18 cellular contexts compared by ENCODE assay signal in the genomic region with DNA sequence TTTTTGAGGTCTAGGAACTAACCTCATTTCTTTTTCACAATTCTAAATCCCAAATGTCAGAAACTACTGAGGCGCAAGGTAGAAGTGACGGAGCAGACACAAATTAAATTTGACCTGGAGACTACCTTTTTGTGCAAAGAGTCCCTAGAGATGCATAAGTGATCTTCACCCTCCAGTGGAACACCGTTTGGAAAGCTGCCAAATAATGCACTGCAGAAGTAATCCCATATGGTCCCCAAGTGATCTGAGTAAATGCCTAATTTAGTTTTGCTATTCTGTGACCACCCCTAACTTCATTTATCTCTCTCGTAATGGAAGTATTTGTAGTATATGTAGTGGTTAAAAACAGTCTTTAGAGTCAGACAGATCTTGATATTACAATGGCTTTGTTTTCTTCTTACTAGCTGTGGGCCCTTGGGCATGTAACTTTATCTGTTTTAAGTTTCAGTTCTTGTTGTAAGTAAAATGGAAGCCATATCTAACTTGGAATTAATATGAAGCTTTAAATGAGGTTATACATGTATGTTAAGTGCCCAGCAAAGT.
DNase-seq lines count a peak whose midpoint lies in the region; ATAC-seq and TF ChIP-seq lines count a peak whose summit lies in the region.
"Had no signal": no experiment of that assay in that cellular context is flagged by ENCODE, and none has a peak within 500 bp of the region (broad histone marks: within the 10 kb centered on the region; RNA-seq: fewer than 3 reads in every experiment).

No MANE protein-coding gene starts in this region.

- H3K36me3 Mint-ChIP-seq in chondrocyte (ENCODE audit: low read depth) = peaks cover 3% of the 10 kb centered on the region

- H3K4me1 ChIP-seq in BLaER1 = peaks cover 74% of the 10 kb centered on the region

- H3K9ac ChIP-seq in BLaER1 = no peak overlapping the region

- no peak overlapping the region for H3K4me3 Mint-ChIP-seq in chondrocyte (ENCODE audit: unreplicated experiment)
- H3K4me3 Mint-ChIP-seq: activated T-helper 17 cell treated with anti-CD3 and anti-CD28 coated beads, Interleukin-2, amount 50 U/mL, for 72 hours; stimulated activated naive CD8-positive, alpha-beta T cell treated with anti-CD3 and anti-CD28 coated beads, Interleukin-15, Interleukin-2, amounts not matched to agents 100 ng/mL and 50 ng/mL, for 24 hours had no signal

- H3K4me2 ChIP-seq in BLaER1 = peak overlapping the region; percentile 71

- H3K4me3 ChIP-seq in BLaER1 = no peak overlapping the region
- H3K4me3 ChIP-seq: adrenal gland, skin epidermis had no signal

- H3K27me3 Mint-ChIP-seq in chondrocyte (ENCODE audit: low read depth) = no peaks in the 10 kb centered on the region

- no peaks in the 10 kb centered on the region for H3K9me3 Mint-ChIP-seq in chondrocyte (ENCODE audit: low read depth)
- H3K9me3 Mint-ChIP-seq: activated T-helper 17 cell treated with anti-CD3 and anti-CD28 coated beads, Interleukin-2, amount 50 U/mL, for 72 hours; stimulated activated naive CD8-positive, alpha-beta T cell treated with anti-CD3 and anti-CD28 coated beads, Interleukin-15, Interleukin-2, amounts not matched to agents 100 ng/mL and 50 ng/mL, for 24 hours had no signal

- no peaks in the 10 kb centered on the region for H3K9me3 ChIP-seq in BLaER1
- H3K9me3 ChIP-seq: adrenal gland had no signal

- peak; percentile 31 for DNase-seq in NAMALWA (ENCODE audit: low spot score)
- DNase-seq in NCI-H2227 treated with DMSO at 0.1 percent for 48 hours (lab: John Stamatoyannopoulos, UW) = peak; percentile 40
- DNase-seq in chondrocyte (ENCODE audit: low spot score) = no peak
- DNase-seq: adrenal gland, cerebellar nuclear complex, foreskin keratinocyte, NCI-H1048, SW 1271, WERI-Rb-1 had no signal

- H3K27me3 ChIP-seq in BLaER1 = no peaks in the 10 kb centered on the region
- H3K27me3 ChIP-seq: adrenal gland, foreskin keratinocyte had no signal

- H3K27ac Mint-ChIP-seq in chondrocyte (ENCODE audit: unreplicated experiment) = peak overlapping the region; percentile 46
- H3K27ac Mint-ChIP-seq: activated T-helper 17 cell treated with anti-CD3 and anti-CD28 coated beads, Interleukin-2, amount 50 U/mL, for 72 hours; stimulated activated naive CD8-positive, alpha-beta T cell treated with anti-CD3 and anti-CD28 coated beads, Interleukin-15, Interleukin-2, amounts not matched to agents 100 ng/mL and 50 ng/mL, for 24 hours had no signal

- peaks cover 88% of the 10 kb centered on the region for H4K20me1 ChIP-seq in BLaER1

- no peak overlapping the region for H3K27ac ChIP-seq in BLaER1
- H3K27ac ChIP-seq: adrenal gland, foreskin keratinocyte, skin epidermis, WERI-Rb-1 had no signal

- ATAC-seq in HG03139 (IDR thresholded peaks at IDR 0.05; ENCODE audit: unreplicated experiment) (no peak), HG03108 (IDR thresholded peaks at IDR 0.05; ENCODE audit: unreplicated experiment) (no peak), HG02981 (IDR thresholded peaks at IDR 0.05; ENCODE audit: unreplicated experiment) (no peak), HG02840 (IDR thresholded peaks at IDR 0.05; ENCODE audit: low FRiP score, unreplicated experiment) (no peak)
- ATAC-seq: activated T-helper 17 cell treated with anti-CD3 and anti-CD28 coated beads, Interleukin-2, amount 50 U/mL, for 72 hours; foreskin keratinocyte; Panc1 had no signal

- H3K36me3 ChIP-seq in BLaER1 = peaks cover 20% of the 10 kb centered on the region
- H3K36me3 ChIP-seq: adrenal gland, WERI-Rb-1 had no signal

- TF ChIP-seq CTCF in chondrocyte (IDR thresholded peaks at IDR 0.05) = no peak

- peaks cover 99% of the 10 kb centered on the region for H3K4me1 Mint-ChIP-seq in chondrocyte (ENCODE audit: low read depth)
